In genomic region chr19:42175952-42176648, GRCh38 we compare ENCODE assay signal across 8 cellular contexts. TPM values are rescaled to one million over a fixed set of nuclear protein-coding genes. Genes with fewer than 3 reads are reported as not detected.
DNase-seq lines count a peak whose midpoint lies in the region; ATAC-seq, FAIRE-seq and TF ChIP-seq lines count a peak whose summit lies in the region.

No MANE protein-coding gene starts in this region.

- intact Hi-C loops in breast epithelium (cut with DNase I; ENCODE audit: low total_unique reads), result no loop called here
- intact Hi-C loops in transverse colon (cut with DNase I; ENCODE audit: low total_unique reads), result loop anchor here (2.0 kb wide), 1 partner anchor 79 kb away; the partner anchor contains the start of gene ERF

- no peak for TF ChIP-seq POLR2A in breast epithelium (IDR thresholded peaks at IDR 0.05)
- TF ChIP-seq POLR2A in transverse colon (IDR thresholded peaks at IDR 0.05), result no peak

- peak overlapping the region; percentile 47; the same call in 1 of the 2 replicates for H3K4me3 ChIP-seq in GM08714 (ENCODE audit: low read length)
- peak overlapping the region; percentile 30 to 66 (median 50) for H3K4me3 ChIP-seq in breast epithelium
- H3K4me3 ChIP-seq in transverse colon, result peak overlapping the region; percentile 23 to 59 (median 41)

- H3K27me3 ChIP-seq in breast epithelium, result peaks cover 2 to 57% of the 10 kb centered on the region in 2 donors
- H3K27me3 ChIP-seq in transverse colon, result peaks cover 78% of the 10 kb centered on the region

- H3K9me3 ChIP-seq in breast epithelium, result no peaks in the 10 kb centered on the region
- H3K9me3 ChIP-seq in transverse colon, result no peaks in the 10 kb centered on the region

- TF ChIP-seq CTCF in breast epithelium (IDR thresholded peaks at IDR 0.05), result no peak
- no peak for TF ChIP-seq CTCF in transverse colon (IDR thresholded peaks at IDR 0.05)
- no peak for TF ChIP-seq CTCF in D721Med (IDR thresholded peaks at IDR 0.05; ENCODE audit: insufficient read depth, missing control alignments)

- FAIRE-seq in D721Med (lab: Jason Lieb, UNC), result no peak

- no peak for TF ChIP-seq EP300 in transverse colon (IDR thresholded peaks at IDR 0.05; ENCODE audit: low read depth)

- DNase-seq in NCI-H2227 treated with DMSO at 0.1 percent for 48 hours (lab: John Stamatoyannopoulos, UW) (peak; percentile 76), breast epithelium (ENCODE audit: low spot score in 2 of 2) (no peak), medulla oblongata (ENCODE audit: extremely low spot score) (peak; percentile 30), transverse colon (no peak), epidermal melanocyte (ENCODE audit: insufficient read length, low spot score) (no peak), D721Med (ENCODE audit: insufficient read length, low spot score) (no peak)

- in situ Hi-C loops in transverse colon (cut with MboI; ENCODE audit: low pct_ligation_motif_present in 1 of 4, low pct_unique_long_range_greater_than_20kb in 1 of 4, low sequenced_read_pairs in 3 of 4), result no loop called here

- WGBS in transverse colon (ENCODE audit: low coverage in 1 of 2), 2 donors, result 0 to 3% methylated on average over 23 to 34 of the region's 34 CpGs

- H3K4me1 ChIP-seq in breast epithelium (peaks cover 0 to 6% of the 10 kb centered on the region in 2 donors), transverse colon (peaks cover 6 to 19% (median 16%) of the 10 kb centered on the region in 4 donors)

- no peak overlapping the region for H3K27ac ChIP-seq in breast epithelium
- H3K27ac ChIP-seq in transverse colon, result peak overlapping the region in 1 of 4 donors; percentile 18

- no peaks in the 10 kb centered on the region for H3K36me3 ChIP-seq in breast epithelium
- H3K36me3 ChIP-seq in transverse colon, result no peaks in the 10 kb centered on the region

- ATAC-seq in GM18498 (IDR thresholded peaks at IDR 0.05; ENCODE audit: unreplicated experiment), result no peak

RNA-seq across cellular contexts. Expression of gene DEDD2, which starts 41.4 kb away (rescaled TPM):
- 10 to 100 TPM; 31.4 to 64.0 (median 37.0) TPM for total RNA-seq in breast epithelium
- 10 to 100 TPM; 52.2 to 90.8 (median 63.0) TPM for total RNA-seq in transverse colon

RNA-seq across cellular contexts. Expression of gene POU2F2, which starts 43.9 kb away (rescaled TPM):
- total RNA-seq in breast epithelium, result 1 to 10 TPM; 1.2 to 2.9 (median 1.6) TPM
- total RNA-seq in transverse colon, result 1 to 10 TPM in 3 of 4 donors, under 1 TPM in 1; 0.96 to 7.1 (median 3.4) TPM

RNA-seq across cellular contexts. Expression of gene ZNF526, which starts 44.0 kb away (rescaled TPM):
- total RNA-seq in breast epithelium (1 to 10 TPM; 4.0 to 6.9 (median 6.0) TPM), transverse colon (10 to 100 TPM in 1 of 4 donors, 1 to 10 TPM in 3; 6.4 to 19.5 (median 6.8) TPM)

Comparison
In these comparisons a context has a peak if more than half of its experiments do, and no peak if none do; other contexts are left out.
1. DNase-seq: peak in NCI-H2227 treated with DMSO at 0.1 percent for 48 hours (single experiment) and medulla oblongata (single experiment); none in breast epithelium (0 of 2), transverse colon (single experiment), epidermal melanocyte (single experiment) and D721Med (single experiment).
2. Peak in every context shown above with its lines, with median percentiles within 50 percentile points of each other: H3K4me3 ChIP-seq.